32 cellular contexts compared by ENCODE assay signal in the genomic region with DNA sequence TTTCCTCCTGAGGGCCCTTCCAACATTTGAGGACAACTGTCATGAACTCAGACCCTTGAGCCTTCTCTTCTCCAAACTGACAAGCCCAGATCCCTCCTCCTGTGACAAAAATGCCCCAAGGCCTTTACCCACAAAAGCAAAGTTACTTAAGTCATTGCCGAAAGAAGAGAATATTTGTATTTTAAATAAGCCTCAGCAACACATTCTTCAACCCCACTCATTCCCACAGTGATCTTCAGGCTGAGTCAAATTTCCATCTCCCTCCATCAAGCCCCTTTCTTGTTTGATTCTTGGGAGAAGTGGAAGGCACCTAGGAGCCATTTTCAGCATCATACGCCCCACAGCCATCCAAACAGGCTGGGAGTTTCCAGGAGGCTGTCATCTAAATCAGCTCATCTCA.
"Had no signal": no experiment of that assay in that cellular context is flagged by ENCODE, and none has a peak within 500 bp of the region (broad histone marks: within the 10 kb centered on the region; RNA-seq: fewer than 3 reads in every experiment).

No MANE protein-coding gene starts in this region.

- H3K4me1 Mint-ChIP-seq: activated B cell treated with CpG ODN at 0.5 μM for 24 hours; activated naive CD4-positive, alpha-beta T cell treated with anti-CD3 and anti-CD28 coated beads, Interleukin-2, amount 10 ng/mL, durations not matched to agents 7 days and 5 days; activated naive CD4-positive, alpha-beta T cell treated with anti-CD3 and anti-CD28 coated beads, Interleukin-2, amount 50 U/mL, for 24 hours; activated naive CD8-positive, alpha-beta T cell treated with anti-CD3 and anti-CD28 coated beads for 36 hours; activated T-helper 17 cell treated with anti-CD3 and anti-CD28 coated beads, Interleukin-2, amount 50 U/mL, for 72 hours had no signal

- DNase-seq: activated B cell treated with CpG ODN at 0.5 μM for 24 hours; activated CD4-positive, alpha-beta memory T cell treated with anti-CD3 and anti-CD28 coated beads for 36 hours; activated CD4-positive, alpha-beta T cell treated with anti-CD3 and anti-CD28 coated beads for 48 hours; activated CD4-positive, alpha-beta T cell treated with anti-CD3 and anti-CD28 coated beads, Interleukin-2, amount 50 U/mL, for 1 hour; activated CD4-positive, alpha-beta T cell treated with anti-CD3 and anti-CD28 coated beads, Interleukin-2, amount 50 U/mL, for 4 hours; activated CD4-positive, CD25-positive, alpha-beta regulatory T cell treated with anti-CD3 and anti-CD28 coated beads, Interleukin-2, amount 50 U/mL, for 72 hours; activated CD8-positive, alpha-beta memory T cell treated with anti-CD3 and anti-CD28 coated beads, Interleukin-2, amount 50 U/mL, for 4 hours; activated CD8-positive, alpha-beta T cell treated with anti-CD3 and anti-CD28 coated beads for 36 hours; activated gamma-delta T cell; activated naive CD4-positive, alpha-beta T cell treated with anti-CD3 and anti-CD28 coated beads, Interleukin-2, amount 10 ng/mL, durations not matched to agents 7 days and 5 days; activated naive CD4-positive, alpha-beta T cell treated with Interleukin-2 at 50 U/mL for 16 hours; activated naive CD8-positive, alpha-beta T cell treated with anti-CD3 and anti-CD28 coated beads for 36 hours; activated T-cell treated with anti-CD3 and anti-CD28 coated beads for 4 hours; activated T-cell treated with anti-CD3 and anti-CD28 coated beads, Interleukin-2, amount 50 U/mL, for 1 hour; activated T-cell treated with anti-CD3 and anti-CD28 coated beads, Interleukin-2, amount 50 U/mL, for 4 hours; activated T-cell treated with anti-CD3 and anti-CD28 coated beads, Interleukin-2, amount 50 U/mL, for 72 hours; adrenal gland; amniotic stem cell; aorta; body of pancreas; brain microvascular endothelial cell; central memory CD4-positive, alpha-beta T cell; SW 1271; T-helper 1 cell; T-helper 9 cell had no signal

- H3K27me3 ChIP-seq: adrenal gland, body of pancreas, brain microvascular endothelial cell, breast epithelium had no signal

- H3K27ac Mint-ChIP-seq: activated B cell treated with CpG ODN at 0.5 μM for 24 hours; activated CD4-positive, alpha-beta memory T cell treated with anti-CD3 and anti-CD28 coated beads for 36 hours; activated CD8-positive, alpha-beta T cell treated with anti-CD3 and anti-CD28 coated beads for 36 hours; activated naive CD4-positive, alpha-beta T cell treated with anti-CD3 and anti-CD28 coated beads, Interleukin-2, amount 10 ng/mL, durations not matched to agents 7 days and 5 days; activated naive CD4-positive, alpha-beta T cell treated with anti-CD3 and anti-CD28 coated beads, Interleukin-2, amount 50 U/mL, for 24 hours; activated naive CD8-positive, alpha-beta T cell treated with anti-CD3 and anti-CD28 coated beads for 36 hours; activated T-cell treated with anti-CD3 and anti-CD28 coated beads, Interleukin-2, amount 50 U/mL, for 72 hours; activated T-helper 1 cell treated with anti-CD3 and anti-CD28 coated beads, Interleukin-12 subunit alpha, Interleukin-12 subunit beta, Interleukin-2, Interleukin-4 antibody, amounts not matched to agents 30 ng/mL and 10 ng/mL and 1 ng/mL, durations not matched to agents 14 hours and 24 hours and 36 hours; activated T-helper 17 cell treated with anti-CD3 and anti-CD28 coated beads, Interleukin-2, amount 50 U/mL, for 72 hours; T-helper 1 cell treated with Interleukin-12 subunit alpha and Interleukin-12 subunit beta and Interleukin-4 antibody, amounts not matched to agents 30 μg/mL and 1 μg/mL, for 36 hours; T-helper 2 cell treated with Interferon-gamma antibody and Interleukin-4, amounts not matched to agents 5 μg/mL and 100 μg/mL, for 36 hours had no signal

- H3K27me3 Mint-ChIP-seq: activated CD4-positive, alpha-beta memory T cell treated with anti-CD3 and anti-CD28 coated beads for 36 hours; activated CD8-positive, alpha-beta T cell treated with anti-CD3 and anti-CD28 coated beads for 36 hours; activated naive CD4-positive, alpha-beta T cell treated with anti-CD3 and anti-CD28 coated beads, Interleukin-2, amount 10 ng/mL, durations not matched to agents 7 days and 5 days; activated naive CD4-positive, alpha-beta T cell treated with anti-CD3 and anti-CD28 coated beads, Interleukin-2, amount 50 U/mL, for 24 hours; activated naive CD8-positive, alpha-beta T cell treated with anti-CD3 and anti-CD28 coated beads for 36 hours; activated T-helper 17 cell treated with anti-CD3 and anti-CD28 coated beads, Interleukin-2, amount 50 U/mL, for 72 hours had no signal

- H3K9me3 Mint-ChIP-seq: activated B cell treated with CpG ODN at 0.5 μM for 24 hours; activated CD4-positive, alpha-beta memory T cell treated with anti-CD3 and anti-CD28 coated beads for 36 hours; activated CD8-positive, alpha-beta T cell treated with anti-CD3 and anti-CD28 coated beads for 36 hours; activated naive CD4-positive, alpha-beta T cell treated with anti-CD3 and anti-CD28 coated beads, Interleukin-2, amount 50 U/mL, for 24 hours; activated naive CD8-positive, alpha-beta T cell treated with anti-CD3 and anti-CD28 coated beads for 36 hours; activated T-cell treated with anti-CD3 and anti-CD28 coated beads, Interleukin-2, amount 50 U/mL, for 4 hours; activated T-helper 1 cell treated with anti-CD3 and anti-CD28 coated beads, Interleukin-12 subunit alpha, Interleukin-12 subunit beta, Interleukin-2, Interleukin-4 antibody, amounts not matched to agents 30 ng/mL and 10 ng/mL and 1 ng/mL, durations not matched to agents 14 hours and 24 hours and 36 hours; activated T-helper 17 cell treated with anti-CD3 and anti-CD28 coated beads, Interleukin-2, amount 50 U/mL, for 72 hours; T-helper 1 cell treated with Interleukin-12 subunit alpha and Interleukin-12 subunit beta and Interleukin-4 antibody, amounts not matched to agents 30 μg/mL and 1 μg/mL, for 36 hours; T-helper 2 cell treated with Interferon-gamma antibody and Interleukin-4, amounts not matched to agents 5 μg/mL and 100 μg/mL, for 36 hours had no signal

- H3K9me3 ChIP-seq: adrenal gland, body of pancreas, breast epithelium had no signal

- H3K4me3 Mint-ChIP-seq: activated B cell treated with CpG ODN at 0.5 μM for 24 hours; activated CD4-positive, alpha-beta memory T cell treated with anti-CD3 and anti-CD28 coated beads for 36 hours; activated CD8-positive, alpha-beta T cell treated with anti-CD3 and anti-CD28 coated beads for 36 hours; activated naive CD4-positive, alpha-beta T cell treated with anti-CD3 and anti-CD28 coated beads, Interleukin-2, amount 10 ng/mL, durations not matched to agents 7 days and 5 days; activated naive CD4-positive, alpha-beta T cell treated with anti-CD3 and anti-CD28 coated beads, Interleukin-2, amount 50 U/mL, for 24 hours; activated naive CD8-positive, alpha-beta T cell treated with anti-CD3 and anti-CD28 coated beads for 36 hours; activated T-cell treated with anti-CD3 and anti-CD28 coated beads, Interleukin-2, amount 50 U/mL, for 4 hours; activated T-cell treated with anti-CD3 and anti-CD28 coated beads, Interleukin-2, amount 50 U/mL, for 72 hours; activated T-helper 1 cell treated with anti-CD3 and anti-CD28 coated beads, Interleukin-12 subunit alpha, Interleukin-12 subunit beta, Interleukin-2, Interleukin-4 antibody, amounts not matched to agents 30 ng/mL and 10 ng/mL and 1 ng/mL, durations not matched to agents 14 hours and 24 hours and 36 hours; activated T-helper 17 cell treated with anti-CD3 and anti-CD28 coated beads, Interleukin-2, amount 50 U/mL, for 72 hours; T-helper 1 cell treated with Interleukin-12 subunit alpha and Interleukin-12 subunit beta and Interleukin-4 antibody, amounts not matched to agents 30 μg/mL and 1 μg/mL, for 36 hours; T-helper 2 cell treated with Interferon-gamma antibody and Interleukin-4, amounts not matched to agents 5 μg/mL and 100 μg/mL, for 36 hours had no signal

- H3K4me1 ChIP-seq: adrenal gland, body of pancreas, breast epithelium had no signal

- ATAC-seq: activated CD8-positive, alpha-beta T cell treated with anti-CD3 and anti-CD28 coated beads for 36 hours; activated T-cell treated with anti-CD3 and anti-CD28 coated beads, Interleukin-2, amount 50 U/mL, for 4 hours; activated T-cell treated with anti-CD3 and anti-CD28 coated beads, Interleukin-2, amount 50 U/mL, for 72 hours; activated T-helper 17 cell treated with anti-CD3 and anti-CD28 coated beads, Interleukin-2, amount 50 U/mL, for 72 hours; body of pancreas had no signal

- H3K36me3 Mint-ChIP-seq: activated CD4-positive, alpha-beta memory T cell treated with anti-CD3 and anti-CD28 coated beads for 36 hours; activated naive CD4-positive, alpha-beta T cell treated with anti-CD3 and anti-CD28 coated beads, Interleukin-2, amount 10 ng/mL, durations not matched to agents 7 days and 5 days; activated naive CD4-positive, alpha-beta T cell treated with anti-CD3 and anti-CD28 coated beads, Interleukin-2, amount 50 U/mL, for 24 hours; activated naive CD8-positive, alpha-beta T cell treated with anti-CD3 and anti-CD28 coated beads for 36 hours had no signal

- H3K36me3 ChIP-seq: adrenal gland, brain microvascular endothelial cell, breast epithelium had no signal

- H3K27ac ChIP-seq: adrenal gland, body of pancreas, brain microvascular endothelial cell, breast epithelium, VCaP had no signal

- H3K4me3 ChIP-seq: adrenal gland, body of pancreas, breast epithelium had no signal
